Comparison of ENCODE assay signal across 15 cellular contexts in genomic region chr15:64950888-64951287, GRCh38. TPM values are rescaled to one million over a fixed set of nuclear protein-coding genes. Genes with fewer than 3 reads are reported as not detected.
DNase-seq lines count a peak whose midpoint lies in the region; ATAC-seq and TF ChIP-seq lines count a peak whose summit lies in the region.
"Had no signal": no experiment of that assay in that cellular context is flagged by ENCODE, and none has a peak within 500 bp of the region (broad histone marks: within the 10 kb centered on the region; RNA-seq: fewer than 3 reads in every experiment).

No MANE protein-coding gene starts in this region.

- no peak for ATAC-seq in activated T-helper 17 cell treated with anti-CD3 and anti-CD28 coated beads, Interleukin-2, amount 50 U/mL, for 72 hours (replicated peaks)
- ATAC-seq in stimulated activated naive B cell treated with anti-CD40 and anti-IgM and Interleukin-4, amounts not matched to agents 10 μg/mL and 1 μg/mL and 100 μg/mL, for 72 hours (replicated peaks): peak; percentile 45 to 53
- ATAC-seq: mucosa of descending colon had no signal

- peaks cover 34% of the 10 kb centered on the region for H3K9me3 Mint-ChIP-seq in MCF 10A (ENCODE audit: unreplicated experiment)
- H3K9me3 Mint-ChIP-seq in activated T-helper 17 cell treated with anti-CD3 and anti-CD28 coated beads, Interleukin-2, amount 50 U/mL, for 72 hours: no peaks in the 10 kb centered on the region
- H3K9me3 Mint-ChIP-seq in stimulated activated naive B cell treated with anti-CD40 and anti-IgM and Interleukin-4, amounts not matched to agents 10 μg/mL and 1 μg/mL and 100 μg/mL, for 72 hours: peaks cover 35 to 36% of the 10 kb centered on the region in 2 donors
- H3K9me3 Mint-ChIP-seq: activated naive CD4-positive, alpha-beta T cell treated with anti-CD3 and anti-CD28 coated beads for 36 hours had no signal

- H3K9me3 ChIP-seq in breast epithelium: no peaks in the 10 kb centered on the region
- H3K9me3 ChIP-seq: mucosa of descending colon, SJCRH30 had no signal

- H3K4me3 Mint-ChIP-seq in MCF 10A (ENCODE audit: unreplicated experiment): no peak overlapping the region
- H3K4me3 Mint-ChIP-seq in activated T-helper 17 cell treated with anti-CD3 and anti-CD28 coated beads, Interleukin-2, amount 50 U/mL, for 72 hours: no peak overlapping the region
- H3K4me3 Mint-ChIP-seq in stimulated activated naive B cell treated with anti-CD40 and anti-IgM and Interleukin-4, amounts not matched to agents 10 μg/mL and 1 μg/mL and 100 μg/mL, for 72 hours: no peak overlapping the region
- H3K4me3 Mint-ChIP-seq: activated naive CD4-positive, alpha-beta T cell treated with anti-CD3 and anti-CD28 coated beads for 36 hours; CD14-positive monocyte had no signal

- H3K4me1 Mint-ChIP-seq in MCF 10A (ENCODE audit: insufficient read depth, unreplicated experiment): no peaks in the 10 kb centered on the region
- H3K4me1 Mint-ChIP-seq in activated T-helper 17 cell treated with anti-CD3 and anti-CD28 coated beads, Interleukin-2, amount 50 U/mL, for 72 hours: peaks cover 11% of the 10 kb centered on the region
- H3K4me1 Mint-ChIP-seq in stimulated activated naive B cell treated with anti-CD40 and anti-IgM and Interleukin-4, amounts not matched to agents 10 μg/mL and 1 μg/mL and 100 μg/mL, for 72 hours: peaks cover 36 to 45% of the 10 kb centered on the region in 2 donors
- H3K4me1 Mint-ChIP-seq: CD14-positive monocyte had no signal

- DNase-seq in MCF 10A (ENCODE audit: unreplicated experiment): no peak
- no peak for DNase-seq in breast epithelium (ENCODE audit: low spot score in 2 of 2)
- DNase-seq in NOMO-1 treated with DMSO at 0.1 percent for 48 hours (lab: John Stamatoyannopoulos, UW; ENCODE audit: unreplicated experiment): peak; percentile 69
- DNase-seq in stimulated activated naive B cell treated with anti-CD40 and anti-IgM and Interleukin-4, amounts not matched to agents 10 μg/mL and 1 μg/mL and 100 μg/mL, for 72 hours: no peak
- DNase-seq in NCI-H187 treated with DMSO at 0.1 percent for 48 hours (lab: John Stamatoyannopoulos, UW): no peak
- no peak for DNase-seq in NCI-H1048 (lab: John Stamatoyannopoulos, UW)
- no peak for DNase-seq in substantia nigra (lab: John Stamatoyannopoulos, UW)
- DNase-seq: activated naive CD4-positive, alpha-beta T cell treated with anti-CD3 and anti-CD28 coated beads for 36 hours; mucosa of descending colon; NCI-H446; stimulated activated CD4-positive, alpha-beta T cell treated with anti-CD3 and anti-CD28 coated beads, Interleukin-4, amount 100 ng/mL, for 4 hours had no signal

- no TSS peak for BruUV-seq in MCF 10A (replicated peaks; lab: Mats Ljungman, UMichigan)

- POLR2A ChIA-PET in MCF 10A (lab: Yijun Ruan, JAX): no interaction called here

- no peak for TF ChIP-seq POLR2A in breast epithelium (IDR thresholded peaks at IDR 0.05)

- no peak overlapping the region for H3K4me3 ChIP-seq in breast epithelium
- H3K4me3 ChIP-seq: mucosa of descending colon, SJCRH30 had no signal

- H3K36me3 Mint-ChIP-seq in MCF 10A (ENCODE audit: insufficient read depth, unreplicated experiment): peaks cover 16% of the 10 kb centered on the region
- peaks cover 8% of the 10 kb centered on the region for H3K36me3 Mint-ChIP-seq in activated T-helper 17 cell treated with anti-CD3 and anti-CD28 coated beads, Interleukin-2, amount 50 U/mL, for 72 hours (ENCODE audit: low read depth)
- H3K36me3 Mint-ChIP-seq in stimulated activated naive B cell treated with anti-CD40 and anti-IgM and Interleukin-4, amounts not matched to agents 10 μg/mL and 1 μg/mL and 100 μg/mL, for 72 hours: peaks cover 19 to 51% of the 10 kb centered on the region in 2 donors

- no peaks in the 10 kb centered on the region for H3K27me3 ChIP-seq in breast epithelium
- H3K27me3 ChIP-seq: SJCRH30 had no signal

- H3K27ac Mint-ChIP-seq in MCF 10A (ENCODE audit: low read depth, unreplicated experiment): peak overlapping the region; percentile 10
- peak overlapping the region; percentile 84 for H3K27ac Mint-ChIP-seq in activated T-helper 17 cell treated with anti-CD3 and anti-CD28 coated beads, Interleukin-2, amount 50 U/mL, for 72 hours
- peak overlapping the region; percentile 83 for H3K27ac Mint-ChIP-seq in stimulated activated naive B cell treated with anti-CD40 and anti-IgM and Interleukin-4, amounts not matched to agents 10 μg/mL and 1 μg/mL and 100 μg/mL, for 72 hours
- H3K27ac Mint-ChIP-seq: activated naive CD4-positive, alpha-beta T cell treated with anti-CD3 and anti-CD28 coated beads for 36 hours had no signal

- H3K36me3 ChIP-seq in breast epithelium: no peaks in the 10 kb centered on the region

- CTCF ChIA-PET in MCF 10A (lab: Yijun Ruan, JAX): no interaction called here

- no peaks in the 10 kb centered on the region for H3K27me3 Mint-ChIP-seq in MCF 10A (ENCODE audit: insufficient read depth, unreplicated experiment)
- H3K27me3 Mint-ChIP-seq in activated T-helper 17 cell treated with anti-CD3 and anti-CD28 coated beads, Interleukin-2, amount 50 U/mL, for 72 hours: no peaks in the 10 kb centered on the region
- no peaks in the 10 kb centered on the region for H3K27me3 Mint-ChIP-seq in stimulated activated naive B cell treated with anti-CD40 and anti-IgM and Interleukin-4, amounts not matched to agents 10 μg/mL and 1 μg/mL and 100 μg/mL, for 72 hours

- TF ChIP-seq CTCF in MCF 10A (IDR thresholded peaks at IDR 0.05; ENCODE audit: unreplicated experiment) (no peak), breast epithelium (IDR thresholded peaks at IDR 0.05) (no peak)

- H3K27ac ChIP-seq in breast epithelium: no peak overlapping the region
- no peak overlapping the region for H3K27ac ChIP-seq in substantia nigra (ENCODE audit: low read depth, low read length, poor library complexity, severe bottlenecking)
- H3K27ac ChIP-seq: KMS-11, SJCRH30 had no signal

- H3K4me1 ChIP-seq in breast epithelium: no peaks in the 10 kb centered on the region
- H3K4me1 ChIP-seq: SJCRH30 had no signal

- intact Hi-C loops in MCF 10A (cut with micrococcal nuclease): no loop called here
- intact Hi-C loops in breast epithelium (cut with DNase I; ENCODE audit: low total_unique reads): no loop called here

RNA-seq across cellular contexts. Expression of gene SPG21, which starts 38.8 kb away (rescaled TPM):
- total RNA-seq in MCF 10A (2022) (63.1 and 70.4 TPM in 2 replicates), breast epithelium (100 to 1,000 TPM in 1 of 3 donors, 10 to 100 TPM in 2; 91.5 to 109 (median 92.8) TPM)
- total RNA-seq in activated T-helper 17 cell treated with anti-CD3 and anti-CD28 coated beads, Interleukin-2, amount 50 U/mL, for 72 hours: 10 to 100 TPM; 65.1 to 87.7 TPM

RNA-seq across cellular contexts. Expression of gene ANKDD1A, which starts 39.2 kb away (rescaled TPM):
- 0.16 and 0.66 TPM in 2 replicates for total RNA-seq in MCF 10A (2022)
- total RNA-seq in breast epithelium: 1 to 10 TPM; 3.2 to 7.8 (median 7.2) TPM
- total RNA-seq in activated T-helper 17 cell treated with anti-CD3 and anti-CD28 coated beads, Interleukin-2, amount 50 U/mL, for 72 hours: 10 to 100 TPM in 1 of 2 donors, 1 to 10 TPM in 1; 4.3 to 10.1 TPM

Comparison
In these comparisons a context has a peak if more than half of its experiments do, and no peak if none do; other contexts are left out.
1. H3K27ac Mint-ChIP-seq: peak in every context shown above with its lines; median percentile 84 in activated T-helper 17 cell treated with anti-CD3 and anti-CD28 coated beads, Interleukin-2, amount 50 U/mL, for 72 hours; 83 in stimulated activated naive B cell treated with anti-CD40 and anti-IgM and Interleukin-4, amounts not matched to agents 10 μg/mL and 1 μg/mL and 100 μg/mL, for 72 hours; 10 in MCF 10A.